In genomic region chr7:136655414-136655813, GRCh38 we compare ENCODE assay signal across 26 cellular contexts.
"Had no signal": no experiment of that assay in that cellular context is flagged by ENCODE, and none has a peak within 500 bp of the region (broad histone marks: within the 10 kb centered on the region; RNA-seq: fewer than 3 reads in every experiment).

No MANE protein-coding gene starts in this region.

- ATAC-seq: activated CD8-positive, alpha-beta T cell treated with anti-CD3 and anti-CD28 coated beads for 36 hours; activated T-cell treated with anti-CD3 and anti-CD28 coated beads, Interleukin-2, amount 50 U/mL, for 4 hours; activated T-helper 17 cell treated with anti-CD3 and anti-CD28 coated beads, Interleukin-2, amount 50 U/mL, for 72 hours; heart right ventricle; naive thymus-derived CD4-positive, alpha-beta T cell; pancreas; stimulated activated memory B cell treated with anti-CD40 and anti-IgM and Interleukin-4, amounts not matched to agents 10 μg/mL and 1 μg/mL and 100 μg/mL, for 72 hours; stimulated activated naive CD8-positive, alpha-beta T cell treated with anti-CD3 and anti-CD28 coated beads, Interleukin-15, amount 100 ng/mL, for 72 hours; WTC11 had no signal

- DNase-seq: activated CD4-positive, alpha-beta T cell treated with anti-CD3 and anti-CD28 coated beads for 1 hour; activated CD4-positive, alpha-beta T cell treated with anti-CD3 and anti-CD28 coated beads, Interleukin-2, amount 50 U/mL, for 1 hour; activated CD8-positive, alpha-beta T cell treated with anti-CD3 and anti-CD28 coated beads for 36 hours; activated gamma-delta T cell treated with Interleukin-2 at 50 U/mL for 16 hours; activated naive CD4-positive, alpha-beta T cell treated with anti-CD3 and anti-CD28 coated beads, Interleukin-2, amount 50 U/mL, for 16 hours; activated T-cell treated with anti-CD3 and anti-CD28 coated beads, Interleukin-2, amount 50 U/mL, for 4 hours; amniotic stem cell; brain microvascular endothelial cell; endodermal cell; foreskin melanocyte; heart right ventricle; midbrain; naive thymus-derived CD4-positive, alpha-beta T cell; nucleus accumbens; pancreas; sigmoid colon; small intestine; stimulated activated CD4-positive, alpha-beta T cell treated with anti-CD3 and anti-CD28 coated beads, Interleukin-1b, Interleukin-23, amount 100 ng/mL, for 48 hours; stimulated activated CD4-positive, alpha-beta T cell treated with anti-CD3 and anti-CD28 coated beads, Interleukin-4, amount 100 ng/mL, for 4 hours; stimulated activated CD8-positive, alpha-beta memory T cell treated with anti-CD3 and anti-CD28 coated beads, Interleukin-4, amount 100 ng/mL, for 48 hours; stimulated activated naive CD8-positive, alpha-beta T cell treated with anti-CD3 and anti-CD28 coated beads, Interleukin-15, amount 100 ng/mL, for 72 hours; substantia nigra; uterus had no signal
